ENCODE assay signal across 19 cellular contexts in genomic region chr16:88002749-88003148, GRCh38.
"Had no signal": no experiment of that assay in that cellular context is flagged by ENCODE, and none has a peak within 500 bp of the region (broad histone marks: within the 10 kb centered on the region; RNA-seq: fewer than 3 reads in every experiment).

No MANE protein-coding gene starts in this region.

- H3K27me3 ChIP-seq: colonic mucosa, foreskin keratinocyte, hepatocyte, transverse colon had no signal

- H3K4me3 Mint-ChIP-seq: endodermal cell; nephron; stimulated activated naive CD8-positive, alpha-beta T cell treated with anti-CD3 and anti-CD28 coated beads, Interleukin-15, Interleukin-2, amounts not matched to agents 100 ng/mL and 50 ng/mL, for 24 hours had no signal

- ATAC-seq: foreskin keratinocyte, left colon, left ventricle myocardium superior had no signal

- H3K27ac ChIP-seq: colonic mucosa, foreskin keratinocyte, hepatocyte, thoracic aorta, transverse colon had no signal

- DNase-seq: colonic mucosa; dermis blood vessel endothelial cell; endodermal cell; erythroblast; foreskin keratinocyte; kidney; left colon; left ventricle myocardium superior; mesenchymal stem cell; midbrain; small intestine; stimulated activated CD4-positive, alpha-beta T cell treated with anti-CD3 and anti-CD28 coated beads, Interleukin-2, amount 100 ng/mL, for 48 hours; substantia nigra; transverse colon had no signal

- H3K4me2 ChIP-seq: hepatocyte had no signal

- H2AFZ ChIP-seq: hepatocyte had no signal

- H3K27ac Mint-ChIP-seq: nephron; stimulated activated naive CD8-positive, alpha-beta T cell treated with anti-CD3 and anti-CD28 coated beads, Interleukin-15, Interleukin-2, amounts not matched to agents 100 ng/mL and 50 ng/mL, for 24 hours had no signal

- H3K4me3 ChIP-seq: colonic mucosa, hepatocyte, lung, thoracic aorta, transverse colon had no signal

- H3K36me3 ChIP-seq: colonic mucosa had no signal

- H3K9me3 ChIP-seq: colonic mucosa, thoracic aorta, transverse colon had no signal

- H3K9me3 Mint-ChIP-seq: endodermal cell; nephron; stimulated activated naive CD8-positive, alpha-beta T cell treated with anti-CD3 and anti-CD28 coated beads, Interleukin-15, Interleukin-2, amounts not matched to agents 100 ng/mL and 50 ng/mL, for 24 hours had no signal

- H3K27me3 Mint-ChIP-seq: stimulated activated naive CD8-positive, alpha-beta T cell treated with anti-CD3 and anti-CD28 coated beads, Interleukin-15, Interleukin-2, amounts not matched to agents 100 ng/mL and 50 ng/mL, for 24 hours had no signal

- H3K4me1 ChIP-seq: colonic mucosa, foreskin keratinocyte, transverse colon had no signal
